In the genomic region with DNA sequence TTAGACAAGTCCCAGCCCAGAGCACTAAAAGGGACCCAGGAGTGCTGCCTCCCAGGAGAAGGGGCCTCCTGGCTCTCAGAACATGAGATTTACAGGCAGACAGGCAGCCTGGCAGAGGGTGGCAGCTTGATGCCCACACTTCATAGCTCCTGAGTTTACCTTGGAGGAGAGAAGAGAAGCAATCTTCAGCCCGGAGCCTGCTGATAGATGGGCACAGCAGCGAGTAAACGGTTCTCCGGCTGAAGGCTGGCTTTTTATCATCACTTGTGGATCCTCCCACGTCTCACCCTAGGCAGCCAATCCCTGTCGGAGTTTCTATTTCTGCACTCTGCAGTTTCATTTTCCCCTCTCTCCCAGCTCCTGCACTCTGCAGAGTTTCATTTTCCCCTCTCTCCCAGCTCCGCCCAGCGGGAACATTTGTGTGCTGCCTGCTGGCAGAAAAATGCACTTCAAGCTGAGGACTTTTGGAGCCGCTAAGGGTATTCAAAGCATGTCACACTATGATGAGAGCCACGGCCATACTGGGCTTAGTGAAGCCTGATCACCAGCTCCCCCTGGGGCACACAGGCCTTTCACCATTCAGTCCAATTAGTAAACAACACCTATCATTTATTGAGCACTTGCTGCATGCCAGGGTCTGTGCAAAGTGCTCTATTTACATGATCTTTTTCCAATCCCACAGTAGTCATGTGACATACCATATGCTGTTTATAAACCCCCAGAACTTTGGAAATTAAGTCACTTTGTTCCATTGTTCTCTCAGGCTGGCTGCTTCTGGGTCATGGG, we compare ENCODE assay signal across 8 cellular contexts. TPM values are rescaled to one million over a fixed set of nuclear protein-coding genes. Genes with fewer than 3 reads are reported as not detected.
DNase-seq lines count a peak whose midpoint lies in the region; ATAC-seq and TF ChIP-seq lines count a peak whose summit lies in the region.

A gene with protein sequence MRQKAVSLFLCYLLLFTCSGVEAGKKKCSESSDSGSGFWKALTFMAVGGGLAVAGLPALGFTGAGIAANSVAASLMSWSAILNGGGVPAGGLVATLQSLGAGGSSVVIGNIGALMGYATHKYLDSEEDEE (minus strand): TSS at position 229 of the 786 bp plus-strand sequence. CDS start 2,878 bp downstream, outside the sequence.

- peak within 1 kb of the TSS; percentile 81 for H3K4me2 ChIP-seq in OCI-LY1 (ENCODE audit: low read length)

- intact Hi-C loops in mucosa of descending colon (cut with DNase I, micrococcal nuclease), result no loop called here

- no peaks in the 10 kb centered on the region for H3F3A ChIP-seq in OCI-LY1 (ENCODE audit: insufficient read depth, low read length)

- H3K79me2 ChIP-seq in OCI-LY1 (ENCODE audit: insufficient read depth, low read length), result no peaks in the 10 kb centered on the region

- H3K27me3 ChIP-seq in OCI-LY1 (ENCODE audit: insufficient read depth, low read length), result no peaks in the 10 kb centered on the region

- H3K4me1 ChIP-seq in OCI-LY1 (ENCODE audit: insufficient read depth, low read length, severe bottlenecking), result peaks cover 21% of the 10 kb centered on the region
- peaks cover 13% of the 10 kb centered on the region for H3K4me1 ChIP-seq in mucosa of descending colon (ENCODE audit: low read depth)

- no peaks in the 10 kb centered on the region for H4K20me1 ChIP-seq in OCI-LY1 (ENCODE audit: insufficient read depth, low read length)

- H3K9me3 ChIP-seq in OCI-LY1 (ENCODE audit: low read length) (no peaks in the 10 kb centered on the region), mucosa of descending colon (no peaks in the 10 kb centered on the region)

- H3K9ac ChIP-seq in OCI-LY1 (ENCODE audit: low read length), result peak within 1 kb of the TSS; percentile 44; the same call in 1 of the 2 replicates

- DNase-seq in Caki2 (ENCODE audit: low read depth) (peak; percentile 95), HuH-7 (ENCODE audit: low spot score) (peak; percentile 96), activated T-cell treated with anti-CD3 and anti-CD28 coated beads for 1 hour (ENCODE audit: low read depth) (peak; percentile 53), epidermal melanocyte (ENCODE audit: insufficient read length, low spot score) (peak; percentile 99), mucosa of descending colon (peak; percentile 81 to 86 (median 82))
- peak; percentile 78 for DNase-seq in stimulated activated CD8-positive, alpha-beta memory T cell treated with anti-CD3 and anti-CD28 coated beads, Interleukin-4, amount 100 ng/mL, for 48 hours

- ATAC-seq in GM21360 (IDR thresholded peaks at IDR 0.05; ENCODE audit: unreplicated experiment) (peak; percentile 65), mucosa of descending colon (peak; percentile 98)

- H2AFZ ChIP-seq in OCI-LY1 (ENCODE audit: low read length), result peak within 1 kb of the TSS; percentile 79

- peak within 1 kb of the TSS; percentile 58 for H3K4me3 ChIP-seq in OCI-LY1 (ENCODE audit: low read depth, low read length, poor library complexity, severe bottlenecking)
- H3K4me3 ChIP-seq in mucosa of descending colon, result no peak within 1 kb of the TSS

- no peaks in the 10 kb centered on the region for H3K9me2 ChIP-seq in OCI-LY1 (ENCODE audit: low read depth, low read length)

- H3K36me3 ChIP-seq in OCI-LY1 (ENCODE audit: insufficient read depth, low read length), result no peaks in the 10 kb centered on the region
- no peaks in the 10 kb centered on the region for H3K36me3 ChIP-seq in mucosa of descending colon (ENCODE audit: low read depth)

- in situ Hi-C loops in Caki2 (cut with HindIII; ENCODE audit: low pct_unique_long_range_greater_than_20kb, low sequenced_read_pairs), result no loop called here

- no peak within 1 kb of the TSS for H3K27ac ChIP-seq in OCI-LY1 (ENCODE audit: low read depth, low read length, poor library complexity, severe bottlenecking)

- TF ChIP-seq CTCF in OCI-LY1 (IDR thresholded peaks at IDR 0.05; ENCODE audit: low read length) (peak; percentile 52; the same call in 1 of the 2 replicates), mucosa of descending colon (IDR thresholded peaks at IDR 0.05) (peak; percentile 33)

RNA-seq across cellular contexts. Expression of the gene that starts here (rescaled TPM):
- 40.3 and 77.4 TPM in 2 replicates for total RNA-seq in Caki2 (2014; rRNA removed; shearing (Covaris generic); ENCODE audit: low replicate concordance)
- 10 to 100 TPM in 2 of 3 donors, 1 to 10 TPM in 1; 8.3 to 51.4 (median 45.4) TPM for total RNA-seq in mucosa of descending colon
